Comparison of ENCODE assay signal across 18 cellular contexts in the genomic region with DNA sequence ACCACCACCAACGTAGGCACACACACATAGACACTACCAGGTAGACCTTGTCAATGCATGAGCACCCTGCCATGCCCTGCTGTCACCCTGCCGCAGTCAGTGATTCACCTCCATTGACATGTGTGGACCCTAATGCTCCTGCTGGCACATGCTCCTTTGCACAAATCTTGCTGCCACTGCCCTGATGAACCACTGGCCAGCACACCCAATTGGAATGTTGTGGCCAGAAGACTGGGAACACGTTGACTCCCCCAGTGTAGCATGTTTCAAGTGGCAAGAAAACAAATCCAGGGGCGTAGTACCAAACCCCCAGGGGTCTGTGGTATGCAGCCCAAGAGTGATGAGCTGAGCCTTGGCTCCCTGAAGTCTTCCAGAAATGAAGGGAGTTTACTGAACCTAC.
"Had no signal": no experiment of that assay in that cellular context is flagged by ENCODE, and none has a peak within 500 bp of the region (broad histone marks: within the 10 kb centered on the region; RNA-seq: fewer than 3 reads in every experiment).

No MANE protein-coding gene starts in this region.

- H3K27ac Mint-ChIP-seq: activated CD4-positive, alpha-beta memory T cell treated with anti-CD3 and anti-CD28 coated beads, Interleukin-2, amount 10 ng/mL, durations not matched to agents 7 days and 5 days; activated CD8-positive, alpha-beta memory T cell treated with anti-CD3 and anti-CD28 coated beads, Interleukin-2, amount 10 ng/mL, durations not matched to agents 7 days and 5 days; activated naive CD4-positive, alpha-beta T cell treated with anti-CD3 and anti-CD28 coated beads for 36 hours; activated T-helper 2 cell treated with anti-CD3 and anti-CD28 coated beads, Interferon-gamma antibody, Interleukin-2, Interleukin-4, amounts not matched to agents 10 μg/mL and 5 μg/mL and 100 μg/mL, durations not matched to agents 14 hours and 24 hours and 36 hours; dendritic cell treated with granulocyte-macrophage colony-stimulating factor and Interleukin-4, amounts not matched to agents 40 ng/mL and 50 ng/mL, for 4 days; nephron; T-cell had no signal

- H3K79me2 ChIP-seq: parathyroid adenoma had no signal

- DNase-seq: activated CD4-positive, alpha-beta memory T cell treated with anti-CD3 and anti-CD28 coated beads, Interleukin-2, amount 10 ng/mL, durations not matched to agents 7 days and 5 days; activated CD4-positive, alpha-beta T cell treated with anti-CD3 and anti-CD28 coated beads for 48 hours; activated CD4-positive, CD25-positive, alpha-beta regulatory T cell; activated CD8-positive, alpha-beta memory T cell treated with anti-CD3 and anti-CD28 coated beads, Interleukin-2, amount 10 ng/mL, durations not matched to agents 7 days and 5 days; activated naive CD4-positive, alpha-beta T cell treated with anti-CD3 and anti-CD28 coated beads for 36 hours; effector CD8-positive, alpha-beta T cell; lower lobe of right lung; sigmoid colon; stimulated activated CD8-positive, alpha-beta memory T cell treated with anti-CD3 and anti-CD28 coated beads, Interleukin-4, amount 100 ng/mL, for 48 hours; stimulated activated naive CD4-positive, alpha-beta T cell treated with Interleukin-2 at 50 U/mL for 16 hours; T-cell; uterus had no signal

- H3K27ac ChIP-seq: esophagus muscularis mucosa, lower lobe of right lung, parathyroid adenoma, sigmoid colon, tibial nerve, uterus had no signal

- H3K36me3 Mint-ChIP-seq: activated CD8-positive, alpha-beta memory T cell treated with anti-CD3 and anti-CD28 coated beads, Interleukin-2, amount 10 ng/mL, durations not matched to agents 7 days and 5 days; T-cell had no signal

- H3K4me1 Mint-ChIP-seq: activated CD4-positive, alpha-beta memory T cell treated with anti-CD3 and anti-CD28 coated beads, Interleukin-2, amount 10 ng/mL, durations not matched to agents 7 days and 5 days; activated CD8-positive, alpha-beta memory T cell treated with anti-CD3 and anti-CD28 coated beads, Interleukin-2, amount 10 ng/mL, durations not matched to agents 7 days and 5 days; nephron; T-cell had no signal

- H3K4me3 Mint-ChIP-seq: activated CD4-positive, alpha-beta memory T cell treated with anti-CD3 and anti-CD28 coated beads, Interleukin-2, amount 10 ng/mL, durations not matched to agents 7 days and 5 days; activated CD8-positive, alpha-beta memory T cell treated with anti-CD3 and anti-CD28 coated beads, Interleukin-2, amount 10 ng/mL, durations not matched to agents 7 days and 5 days; activated naive CD4-positive, alpha-beta T cell treated with anti-CD3 and anti-CD28 coated beads for 36 hours; dendritic cell treated with granulocyte-macrophage colony-stimulating factor and Interleukin-4, amounts not matched to agents 40 ng/mL and 50 ng/mL, for 4 days; nephron; T-cell had no signal

- H3K4me1 ChIP-seq: esophagus muscularis mucosa, lower lobe of right lung, parathyroid adenoma, sigmoid colon, tibial nerve, uterus had no signal

- H3K9ac ChIP-seq: parathyroid adenoma had no signal

- H3K27me3 ChIP-seq: esophagus muscularis mucosa, sigmoid colon, tibial nerve, uterus had no signal

- H3K4me3 ChIP-seq: esophagus muscularis mucosa, lower lobe of right lung, sigmoid colon, tibial nerve, uterus had no signal

- H2AFZ ChIP-seq: parathyroid adenoma had no signal

- ATAC-seq: activated CD8-positive, alpha-beta memory T cell treated with anti-CD3 and anti-CD28 coated beads, Interleukin-2, amount 10 ng/mL, durations not matched to agents 7 days and 5 days; lower lobe of right lung; T-cell had no signal

- H3K9me3 ChIP-seq: lower lobe of right lung, uterus had no signal

- H3K36me3 ChIP-seq: esophagus muscularis mucosa, lower lobe of right lung, sigmoid colon, tibial nerve, uterus had no signal

- H3K27me3 Mint-ChIP-seq: activated CD4-positive, alpha-beta memory T cell treated with anti-CD3 and anti-CD28 coated beads, Interleukin-2, amount 10 ng/mL, durations not matched to agents 7 days and 5 days; activated CD8-positive, alpha-beta memory T cell treated with anti-CD3 and anti-CD28 coated beads, Interleukin-2, amount 10 ng/mL, durations not matched to agents 7 days and 5 days; dendritic cell treated with granulocyte-macrophage colony-stimulating factor and Interleukin-4, amounts not matched to agents 40 ng/mL and 50 ng/mL, for 4 days; T-cell had no signal
